ENCODE assay signal across 8 cellular contexts in the genomic region with DNA sequence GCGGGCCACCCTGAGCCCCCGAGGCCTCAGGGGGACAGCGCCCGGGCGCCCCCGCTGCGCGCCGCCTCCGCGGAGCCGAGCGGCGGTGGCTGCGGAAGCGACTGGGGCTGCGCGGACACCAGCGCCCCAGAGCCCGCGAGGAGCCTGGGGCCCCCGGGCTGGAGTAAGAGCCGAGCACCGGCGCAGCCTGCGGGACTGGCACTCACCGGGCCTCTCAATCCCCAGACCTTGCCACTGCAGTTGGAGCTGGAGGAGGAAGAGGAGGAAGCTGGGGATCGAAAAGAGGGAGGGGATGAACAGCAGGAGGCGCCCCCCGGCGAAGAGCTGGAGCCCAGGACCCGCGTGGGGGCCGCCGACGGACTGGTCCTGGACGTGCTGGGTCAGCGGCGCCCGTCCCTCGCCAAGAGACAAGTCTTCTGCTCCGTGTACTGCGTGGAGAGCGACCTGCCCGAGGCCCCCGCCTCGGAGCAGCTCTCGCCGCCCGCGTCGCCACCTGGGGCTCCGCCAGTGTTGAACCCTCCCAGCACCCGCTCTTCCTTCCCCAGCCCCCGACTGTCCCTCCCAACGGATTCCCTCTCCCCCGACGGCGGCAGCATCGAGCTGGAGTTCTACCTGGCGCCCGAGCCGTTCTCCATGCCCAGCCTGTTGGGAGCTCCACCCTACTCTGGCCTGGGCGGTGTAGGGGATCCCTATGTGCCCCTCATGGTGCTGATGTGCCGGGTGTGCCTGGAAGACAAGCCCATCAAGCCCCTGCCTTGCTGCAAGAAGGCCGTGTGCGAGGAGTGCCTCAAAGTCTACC. TPM values are rescaled to one million over a fixed set of nuclear protein-coding genes. Genes with fewer than 3 reads are reported as not detected.
DNase-seq lines count a peak whose midpoint lies in the region; ATAC-seq and TF ChIP-seq lines count a peak whose summit lies in the region.

No MANE protein-coding gene starts in this region.

- TF ChIP-seq CTCF in nephron (IDR thresholded peaks at IDR 0.05; ENCODE audit: unreplicated experiment in 3 of 3): peak in 2 of 3 experiments; percentile 4 to 20

- H3K36me3 Mint-ChIP-seq in activated T-helper 1 cell treated with anti-CD3 and anti-CD28 coated beads, Interleukin-12 subunit alpha, Interleukin-12 subunit beta, Interleukin-2, Interleukin-4 antibody, amounts not matched to agents 30 ng/mL and 10 ng/mL and 1 ng/mL, durations not matched to agents 14 hours and 24 hours and 36 hours (ENCODE audit: low read depth): no peaks in the 10 kb centered on the region
- peaks cover 4% of the 10 kb centered on the region for H3K36me3 Mint-ChIP-seq in nephron (ENCODE audit: low read depth)

- H3K9me3 Mint-ChIP-seq in activated T-helper 1 cell treated with anti-CD3 and anti-CD28 coated beads, Interleukin-12 subunit alpha, Interleukin-12 subunit beta, Interleukin-2, Interleukin-4 antibody, amounts not matched to agents 30 ng/mL and 10 ng/mL and 1 ng/mL, durations not matched to agents 14 hours and 24 hours and 36 hours: no peaks in the 10 kb centered on the region
- no peaks in the 10 kb centered on the region for H3K9me3 Mint-ChIP-seq in nephron

- ATAC-seq in HG03432 (IDR thresholded peaks at IDR 0.05; ENCODE audit: unreplicated experiment) (peak; percentile 40), HG03175 (IDR thresholded peaks at IDR 0.05; ENCODE audit: unreplicated experiment) (no peak)

- intact Hi-C loops in activated T-helper 1 cell treated with anti-CD3 and anti-CD28 coated beads, Interleukin-12 subunit alpha, Interleukin-12 subunit beta, Interleukin-2, Interleukin-4 antibody, amounts not matched to agents 30 ng/mL and 10 ng/mL and 1 ng/mL, durations not matched to agents 14 hours and 24 hours and 36 hours (cut with micrococcal nuclease): no loop called here

- peak overlapping the region; percentile 18 for H3K27ac Mint-ChIP-seq in activated T-helper 1 cell treated with anti-CD3 and anti-CD28 coated beads, Interleukin-12 subunit alpha, Interleukin-12 subunit beta, Interleukin-2, Interleukin-4 antibody, amounts not matched to agents 30 ng/mL and 10 ng/mL and 1 ng/mL, durations not matched to agents 14 hours and 24 hours and 36 hours
- H3K27ac Mint-ChIP-seq in nephron: peak overlapping the region; percentile 91 to 98 (median 97)

- DNase-seq in DMS153 treated with DMSO at 0.1 percent for 48 hours (lab: John Stamatoyannopoulos, UW; ENCODE audit: unreplicated experiment): peak; percentile 33
- DNase-seq in DMS153 (lab: John Stamatoyannopoulos, UW): no peak
- DNase-seq in activated T-helper 1 cell treated with anti-CD3 and anti-CD28 coated beads, Interleukin-12 subunit alpha, Interleukin-12 subunit beta, Interleukin-2, Interleukin-4 antibody, amounts not matched to agents 30 ng/mL and 10 ng/mL and 1 ng/mL, durations not matched to agents 14 hours and 24 hours and 36 hours (ENCODE audit: low spot score): no peak
- DNase-seq in globus pallidus (ENCODE audit: low spot score): peak; percentile 65
- DNase-seq in NCI-H128 (lab: John Stamatoyannopoulos, UW; ENCODE audit: unreplicated experiment): no peak

- H3K4me3 Mint-ChIP-seq in activated T-helper 1 cell treated with anti-CD3 and anti-CD28 coated beads, Interleukin-12 subunit alpha, Interleukin-12 subunit beta, Interleukin-2, Interleukin-4 antibody, amounts not matched to agents 30 ng/mL and 10 ng/mL and 1 ng/mL, durations not matched to agents 14 hours and 24 hours and 36 hours: peak overlapping the region; percentile 78
- peak overlapping the region; percentile 86 to 96 (median 94) for H3K4me3 Mint-ChIP-seq in nephron

- peaks cover 48% of the 10 kb centered on the region for H3K27me3 Mint-ChIP-seq in activated T-helper 1 cell treated with anti-CD3 and anti-CD28 coated beads, Interleukin-12 subunit alpha, Interleukin-12 subunit beta, Interleukin-2, Interleukin-4 antibody, amounts not matched to agents 30 ng/mL and 10 ng/mL and 1 ng/mL, durations not matched to agents 14 hours and 24 hours and 36 hours (ENCODE audit: insufficient read depth)
- no peaks in the 10 kb centered on the region for H3K27me3 Mint-ChIP-seq in nephron (ENCODE audit: low read depth)

- peaks cover 16% of the 10 kb centered on the region for H3K4me1 Mint-ChIP-seq in activated T-helper 1 cell treated with anti-CD3 and anti-CD28 coated beads, Interleukin-12 subunit alpha, Interleukin-12 subunit beta, Interleukin-2, Interleukin-4 antibody, amounts not matched to agents 30 ng/mL and 10 ng/mL and 1 ng/mL, durations not matched to agents 14 hours and 24 hours and 36 hours (ENCODE audit: low read depth)
- peaks cover 40% of the 10 kb centered on the region for H3K4me1 Mint-ChIP-seq in nephron

RNA-seq across cellular contexts. Expression of a gene that starts 0.6 kb away (rescaled TPM):
- 1.8 and 2.3 TPM in 2 replicates for total RNA-seq in activated T-helper 1 cell treated with anti-CD3 and anti-CD28 coated beads, Interleukin-12 subunit alpha, Interleukin-12 subunit beta, Interleukin-2, Interleukin-4 antibody, amounts not matched to agents 30 ng/mL and 10 ng/mL and 1 ng/mL, durations not matched to agents 14 hours and 24 hours and 36 hours

Comparison
In these comparisons a context has a peak if more than half of its experiments do, and no peak if none do; other contexts are left out.
1. DNase-seq: peak in DMS153 treated with DMSO at 0.1 percent for 48 hours (single experiment) and globus pallidus (single experiment); none in DMS153 (single experiment), activated T-helper 1 cell treated with anti-CD3 and anti-CD28 coated beads, Interleukin-12 subunit alpha, Interleukin-12 subunit beta, Interleukin-2, Interleukin-4 antibody, amounts not matched to agents 30 ng/mL and 10 ng/mL and 1 ng/mL, durations not matched to agents 14 hours and 24 hours and 36 hours (single experiment) and NCI-H128 (single experiment).